ENCODE assay signal across 23 cellular contexts in genomic region chr4:48250343-48250742, GRCh38. TPM values are rescaled to one million over a fixed set of nuclear protein-coding genes. Genes with fewer than 3 reads are reported as not detected.
A peak's percentile ranks its signal among the peaks of the same experiment; 100 is the strongest.
DNase-seq lines count a peak whose midpoint lies in the region; ATAC-seq, FAIRE-seq and TF ChIP-seq lines count a peak whose summit lies in the region.
"Had no signal": no experiment of that assay in that cellular context is flagged by ENCODE, and none has a peak within 500 bp of the region (broad histone marks: within the 10 kb centered on the region; RNA-seq: fewer than 3 reads in every experiment).

No MANE protein-coding gene starts in this region.

- 87% methylated on average over 4 of the region's 4 CpGs for WGBS in GM12878 (ENCODE audit: insufficient coverage, insufficient replicate concordance, low lambda C conversion rate, missing lambda C conversion rate)
- WGBS in transverse colon (ENCODE audit: low coverage in 1 of 2), 2 donors = 98% methylated on average over 4 of the region's 4 CpGs; no CpG with 5 or more reads in 1 of the 2 donors

- DNase-seq in GM12892 (ENCODE audit: insufficient read length) (no peak), GM12878 (ENCODE audit: low read depth, low spot score) (no peak), transverse colon (no peak), left lung (no peak)
- DNase-seq in CD8-positive, alpha-beta T cell = no peak
- DNase-seq: 8988T; ACHN; BE2C; C1 segment of cervical spinal cord; Caco-2; Calu3; CD4-positive, alpha-beta memory T cell; CD4-positive, CD25-positive, alpha-beta regulatory T cell; DMS79 treated with DMSO at 0.1 percent for 48 hours; GF-D8 had no signal

- intact Hi-C loops in GM12878 (cut with micrococcal nuclease; ENCODE audit: unreplicated experiment) = no loop called here
- intact Hi-C loops in transverse colon (cut with DNase I; ENCODE audit: low total_unique reads) = no loop called here
- intact Hi-C loops in left lung (cut with DNase I) = no loop called here
- intact Hi-C loops in CD8-positive, alpha-beta T cell (cut with DNase I, micrococcal nuclease) = no loop called here

- H3K27me3 ChIP-seq in Loucy (ENCODE audit: insufficient read depth, low read length, poor library complexity, severe bottlenecking) (no peaks in the 10 kb centered on the region), GM12878 (replicated peaks in 1 of 2; ENCODE audit: control insufficient read depth in 2 of 2, insufficient read depth in 2 of 2, low read length in 1 of 2) (no peaks in the 10 kb centered on the region), transverse colon (no peaks in the 10 kb centered on the region), left lung (no peaks in the 10 kb centered on the region)
- no peaks in the 10 kb centered on the region for H3K27me3 ChIP-seq in CD8-positive, alpha-beta T cell (ENCODE audit: insufficient read depth, low read length)
- H3K27me3 ChIP-seq: BLaER1 had no signal

- no peak for TF ChIP-seq POLR2A in GM12892 (IDR thresholded peaks at IDR 0.05; ENCODE audit: low read depth, low read length)
- TF ChIP-seq POLR2A in GM12878 (IDR thresholded peaks at IDR 0.05; ENCODE audit: low read depth, low read length) = no peak
- no peak for TF ChIP-seq POLR2A in transverse colon (IDR thresholded peaks at IDR 0.05)

- H3K4me2 ChIP-seq in Loucy (ENCODE audit: low read depth, low read length, poor library complexity, severe bottlenecking) (peak overlapping the region; percentile 33), GM12878 (ENCODE audit: control insufficient read depth, insufficient read depth) (no peak overlapping the region)
- H3K4me2 ChIP-seq: BLaER1 had no signal

- no peaks in the 10 kb centered on the region for H3K4me1 Mint-ChIP-seq in CD8-positive, alpha-beta T cell (ENCODE audit: low read depth)

- ATAC-seq in GM12878 (no peak), HG03025 (IDR thresholded peaks at IDR 0.05; ENCODE audit: low FRiP score, unreplicated experiment) (no peak), left lung (no peak)
- ATAC-seq in CD8-positive, alpha-beta T cell = no peak

- TF ChIP-seq EP300 in GM12878 (IDR thresholded peaks at IDR 0.05; ENCODE audit: borderline replicate concordance in 1 of 2, control insufficient read depth in 1 of 2, low read depth in 2 of 2, low read length in 2 of 2) (no peak), transverse colon (IDR thresholded peaks at IDR 0.05; ENCODE audit: low read depth) (no peak)

- H2AFZ ChIP-seq in Loucy (ENCODE audit: low read length) (no peak overlapping the region), GM12878 (ENCODE audit: control insufficient read depth, low read depth, low read length) (no peak overlapping the region)

- H4K20me1 ChIP-seq in Loucy (ENCODE audit: insufficient read depth, low read length, poor library complexity, severe bottlenecking) (peaks cover 64% of the 10 kb centered on the region), GM12878 (ENCODE audit: control insufficient read depth, insufficient read depth) (no peaks in the 10 kb centered on the region; the same call in 1 of the 2 replicates)

- H3K9me3 Mint-ChIP-seq in CD8-positive, alpha-beta T cell = peaks cover 2% of the 10 kb centered on the region
- H3K9me3 Mint-ChIP-seq: CD4-positive, alpha-beta memory T cell had no signal

- SMC1A ChIA-PET in GM12878 (lab: Charles Lee; ENCODE audit: uncharacterized antibody, unreplicated experiment) = interaction anchor here (1.0 to 3.8 kb wide), 11 partner anchors 9 to 67 kb away, joined by 3 to 36 read pairs (median 8); no protein-coding TSS in a partner anchor

- H3K79me2 ChIP-seq in Loucy (ENCODE audit: insufficient read depth, low read length) = peaks cover 100% of the 10 kb centered on the region
- peaks cover 87% of the 10 kb centered on the region for H3K79me2 ChIP-seq in GM12878 (ENCODE audit: control insufficient read depth, insufficient read depth, low read length)

- H3K27ac ChIP-seq in GM12878 (ENCODE audit: control insufficient read depth, insufficient read depth) (no peak overlapping the region), transverse colon (no peak overlapping the region), left lung (no peak overlapping the region)
- H3K27ac ChIP-seq in CD8-positive, alpha-beta T cell (ENCODE audit: low read depth, low read length) = no peak overlapping the region
- H3K27ac ChIP-seq: BLaER1 had no signal

- H3K4me3 ChIP-seq in Loucy (ENCODE audit: low read length, poor library complexity, severe bottlenecking) (no peak overlapping the region), GM12878 (no peak overlapping the region), transverse colon (no peak overlapping the region), left lung (no peak overlapping the region)
- no peak overlapping the region for H3K4me3 ChIP-seq in CD8-positive, alpha-beta T cell (ENCODE audit: low read depth, low read length)
- H3K4me3 ChIP-seq: BLaER1 had no signal

- H3K27me3 Mint-ChIP-seq in CD8-positive, alpha-beta T cell (ENCODE audit: low read depth) = no peaks in the 10 kb centered on the region
- H3K27me3 Mint-ChIP-seq: CD4-positive, CD25-positive, alpha-beta regulatory T cell had no signal

- no peak overlapping the region for H3K9ac ChIP-seq in Loucy (ENCODE audit: low read depth, low read length, poor library complexity, severe bottlenecking)
- H3K9ac ChIP-seq in GM12878 (ENCODE audit: control insufficient read depth, insufficient read depth, low read length) = no peak overlapping the region
- H3K9ac ChIP-seq: BLaER1 had no signal

- H3K4me3 Mint-ChIP-seq in CD8-positive, alpha-beta T cell = no peak overlapping the region
- H3K4me3 Mint-ChIP-seq: CD14-positive monocyte; CD4-positive, alpha-beta memory T cell; CD4-positive, CD25-positive, alpha-beta regulatory T cell had no signal

- H3K36me3 Mint-ChIP-seq in CD8-positive, alpha-beta T cell = no peaks in the 10 kb centered on the region
- H3K36me3 Mint-ChIP-seq: CD4-positive, alpha-beta memory T cell; CD4-positive, CD25-positive, alpha-beta regulatory T cell had no signal

- no peak for TF ChIP-seq RAD21 in GM12878 (IDR thresholded peaks at IDR 0.05; ENCODE audit: insufficient read depth, low read depth, low read length)

- no peak overlapping the region for H3K27ac Mint-ChIP-seq in CD8-positive, alpha-beta T cell
- H3K27ac Mint-ChIP-seq: CD4-positive, alpha-beta memory T cell; CD4-positive, CD25-positive, alpha-beta regulatory T cell had no signal

- no peaks in the 10 kb centered on the region for H3F3A ChIP-seq in Loucy (ENCODE audit: low read depth)

- BruUV-seq in GM12878 (replicated peaks; lab: Mats Ljungman, UMichigan) = no TSS peak

- FAIRE-seq in GM12892 (lab: Jason Lieb, UNC) = peak; percentile 91
- no peak for FAIRE-seq in GM12878 (lab: Jason Lieb, UNC)
- FAIRE-seq: A204.1, D721Med, G401.6, GM19239 had no signal

- H3K36me3 ChIP-seq in Loucy (ENCODE audit: insufficient read depth, low read length) (peaks cover 9% of the 10 kb centered on the region), GM12878 (ENCODE audit: control insufficient read depth in 2 of 2, insufficient read depth in 2 of 2, low read length in 1 of 2) (peaks cover 0 to 3% of the 10 kb centered on the region in 2 experiments; a peak in 2 of 4 replicates), transverse colon (no peaks in the 10 kb centered on the region), left lung (no peaks in the 10 kb centered on the region)
- no peaks in the 10 kb centered on the region for H3K36me3 ChIP-seq in CD8-positive, alpha-beta T cell (ENCODE audit: insufficient read depth, low read length)
- H3K36me3 ChIP-seq: BE2C had no signal

- no peaks in the 10 kb centered on the region for H3K9me2 ChIP-seq in Loucy (replicated peaks; ENCODE audit: low read depth, low read length)

- CTCF ChIA-PET in GM12878 (lab: Yijun Ruan, JAX) = interaction anchor here (0.8 to 1.4 kb wide), 3 partner anchors 16 to 58 kb away, joined by 3 read pairs; no protein-coding TSS in a partner anchor
- CTCF ChIA-PET in CD8-positive, alpha-beta T cell (lab: Charles Lee) = no interaction called here

- POLR2A ChIA-PET in GM12878 (lab: Charles Lee) = interaction anchor here (0.7 to 2.8 kb wide), 5 partner anchors 10 to 55 kb away, joined by 3 to 11 read pairs (median 5); no protein-coding TSS in a partner anchor
- POLR2A ChIA-PET in CD8-positive, alpha-beta T cell (lab: Charles Lee) = no interaction called here

- H3K4me1 ChIP-seq in Loucy (ENCODE audit: insufficient read depth, low read length, poor library complexity, severe bottlenecking) (peaks cover 66% of the 10 kb centered on the region), GM12878 (ENCODE audit: control insufficient read depth, insufficient read depth, low read length) (peaks cover 22% of the 10 kb centered on the region), transverse colon (peaks cover 0 to 8% (median 0%) of the 10 kb centered on the region in 4 donors), left lung (peaks cover under 1 to 12% of the 10 kb centered on the region in 2 donors)
- H3K4me1 ChIP-seq in CD8-positive, alpha-beta T cell (ENCODE audit: insufficient read depth, low read length) = no peaks in the 10 kb centered on the region
- H3K4me1 ChIP-seq: BE2C had no signal

- TF ChIP-seq CTCF in Loucy (conservative IDR thresholded peaks at IDR 0.05; ENCODE audit: low read length) (no peak), GM12878 (IDR thresholded peaks at IDR 0.05 in 2 of 3, conservative IDR thresholded peaks at IDR 0.05 in 1 of 3; ENCODE audit: control insufficient read depth in 2 of 3, extremely low read depth in 1 of 3, insufficient read depth in 1 of 3, low read depth in 3 of 3, low read length in 3 of 3) (no peak), transverse colon (IDR thresholded peaks at IDR 0.05) (no peak), left lung (IDR thresholded peaks at IDR 0.05) (no peak)
- no peak for TF ChIP-seq CTCF in CD8-positive, alpha-beta T cell (IDR thresholded peaks at IDR 0.05)

- in situ Hi-C loops in GM12878 (cut with MboI) = no loop called here
- in situ Hi-C loops in transverse colon (cut with MboI; ENCODE audit: low pct_ligation_motif_present in 1 of 4, low pct_unique_long_range_greater_than_20kb in 1 of 4, low sequenced_read_pairs in 3 of 4) = no loop called here

- H3K9me3 ChIP-seq in Loucy (ENCODE audit: insufficient read depth, low read depth, low read length) (no peaks in the 10 kb centered on the region), GM12878 (replicated peaks; ENCODE audit: control insufficient read depth, insufficient read depth, low read length) (peaks cover 5% of the 10 kb centered on the region; the same call in 2 of the 3 replicates), transverse colon (no peaks in the 10 kb centered on the region), left lung (no peaks in the 10 kb centered on the region)
- no peaks in the 10 kb centered on the region for H3K9me3 ChIP-seq in CD8-positive, alpha-beta T cell (ENCODE audit: low read length)
- H3K9me3 ChIP-seq: BE2C, Caco-2 had no signal

- RAD21 ChIA-PET in GM12878 (lab: Charles Lee; ENCODE audit: unreplicated experiment) = interaction anchor here (2.4 to 3.0 kb wide), 4 partner anchors 17 to 55 kb away, joined by 6 to 15 read pairs (median 10); no protein-coding TSS in a partner anchor

RNA-seq across cellular contexts. Expression of gene TEC, which starts 19.3 kb away (rescaled TPM):
- polyA plus RNA-seq in GM12892 (2012; ENCODE audit: missing spikeins) = 24.1 TPM
- total RNA-seq in GM12878 (2013; cell fraction: nucleolus; rRNA removed) = 172 and 194 TPM in 2 replicates
- total RNA-seq in GM12878 (2014; rRNA removed) = 24.2 and 27.2 TPM in 2 replicates
- 24.4 and 25.6 TPM in 2 replicates for total RNA-seq in GM12878 (2014; rRNA removed; fragmentation: Illumina TruSeq; extraction: Trizol)
- total RNA-seq in GM12878 (2021) = 19.0 and 20.2 TPM in 2 replicates
- 9.0 TPM for polyA plus RNA-seq in GM12878 (2011; ENCODE audit: low read depth)
- 15.4 and 21.3 TPM in 2 replicates for polyA plus RNA-seq in GM12878 (2011; rRNA removed)
- 6.2 and 7.2 TPM in 2 replicates for polyA plus RNA-seq in GM12878 (2011; cell fraction: cytosol; rRNA removed)
- polyA plus RNA-seq in GM12878 (2011; cell fraction: nucleus; rRNA removed) = 23.0 and 25.2 TPM in 2 replicates
- polyA plus RNA-seq in GM12878 (2012) = 15.4 and 23.3 TPM in 2 replicates
- 18.6 and 23.7 TPM in 2 replicates for polyA plus RNA-seq in GM12878 (2014; fragmentation: Illumina TruSeq; extraction: Trizol)
- polyA plus RNA-seq in GM12878 (2014; fragmentation: Nextera tagmentation; extraction: Ambion mirVana) = 1 to 10 TPM; 7.4 to 10.0 TPM
- polyA plus RNA-seq in GM12878 (2014; rRNA removed) = 17.3 and 19.3 TPM in 2 replicates
- 10 to 100 TPM; 14.6 to 15.5 TPM for polyA plus RNA-seq in GM12878 (2016; fragmentation: Nextera tagmentation; extraction: Ambion mirVana)
- polyA minus RNA-seq in GM12878 (2011; rRNA and poly(A)+ RNA removed) = 22.5 and 25.5 TPM in 2 replicates
- 6.9 and 10.0 TPM in 2 replicates for polyA minus RNA-seq in GM12878 (2011; cell fraction: cytosol; rRNA and poly(A)+ RNA removed)
- polyA minus RNA-seq in GM12878 (2011; cell fraction: nucleus; rRNA and poly(A)+ RNA removed) = 24.5 and 36.4 TPM in 2 replicates
- 1 to 10 TPM; 1.2 to 5.1 (median 3.3) TPM for total RNA-seq in transverse colon
- 1 to 10 TPM; 4.5 to 5.8 TPM for total RNA-seq in left lung
- 1 to 10 TPM; 1.4 to 1.8 TPM for total RNA-seq in CD8-positive, alpha-beta T cell
